Comparison of ENCODE assay signal across 1 cellular context in the genomic region with DNA sequence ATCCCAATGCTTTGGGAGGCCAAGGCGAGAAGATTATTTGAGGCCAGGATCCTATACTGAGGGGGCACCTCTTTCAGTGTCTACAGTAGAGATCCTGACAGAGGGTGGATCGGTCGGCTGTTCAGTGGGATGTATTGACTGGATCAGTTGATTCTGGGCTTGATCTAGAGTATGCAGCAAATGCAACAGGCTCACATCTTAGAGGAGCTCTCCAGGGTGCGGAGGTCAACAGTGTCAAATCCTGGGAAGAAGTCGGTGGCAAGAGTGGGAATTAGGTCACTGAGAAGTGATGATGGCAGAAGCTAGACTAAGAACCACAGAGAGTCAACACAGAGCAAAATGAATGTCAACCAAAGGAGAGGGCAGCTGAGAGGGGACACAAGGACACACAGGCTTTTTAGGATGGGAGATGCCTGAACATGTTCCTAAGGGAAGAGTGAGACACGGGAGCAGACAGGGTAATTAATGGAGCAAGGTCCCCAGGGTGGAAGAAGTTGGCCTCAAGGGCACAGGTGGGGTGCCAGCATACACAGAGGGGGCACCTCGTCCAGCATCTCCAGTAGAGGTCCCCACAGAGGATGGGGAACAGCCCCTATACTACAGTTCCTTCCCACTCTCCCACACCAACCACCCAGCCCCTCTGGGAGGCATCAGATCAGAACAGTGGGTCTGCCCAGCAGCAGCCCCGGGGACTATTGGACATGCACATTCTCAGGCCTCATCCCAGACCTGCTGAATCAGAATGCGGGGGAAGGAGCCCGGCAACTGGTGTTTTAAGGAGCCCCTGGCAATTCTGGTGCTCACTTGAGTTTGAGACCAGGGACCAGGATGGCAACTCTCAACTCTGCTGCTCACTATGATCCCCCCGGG.
TF ChIP-seq lines count a peak whose summit lies in the region.

No MANE protein-coding gene starts in this region.

TF ChIP-seq in SK-N-SH, 30 proteins besides CTCF, POLR2A, EP300 and RAD21:
- TF ChIP-seq, protein P1, sequence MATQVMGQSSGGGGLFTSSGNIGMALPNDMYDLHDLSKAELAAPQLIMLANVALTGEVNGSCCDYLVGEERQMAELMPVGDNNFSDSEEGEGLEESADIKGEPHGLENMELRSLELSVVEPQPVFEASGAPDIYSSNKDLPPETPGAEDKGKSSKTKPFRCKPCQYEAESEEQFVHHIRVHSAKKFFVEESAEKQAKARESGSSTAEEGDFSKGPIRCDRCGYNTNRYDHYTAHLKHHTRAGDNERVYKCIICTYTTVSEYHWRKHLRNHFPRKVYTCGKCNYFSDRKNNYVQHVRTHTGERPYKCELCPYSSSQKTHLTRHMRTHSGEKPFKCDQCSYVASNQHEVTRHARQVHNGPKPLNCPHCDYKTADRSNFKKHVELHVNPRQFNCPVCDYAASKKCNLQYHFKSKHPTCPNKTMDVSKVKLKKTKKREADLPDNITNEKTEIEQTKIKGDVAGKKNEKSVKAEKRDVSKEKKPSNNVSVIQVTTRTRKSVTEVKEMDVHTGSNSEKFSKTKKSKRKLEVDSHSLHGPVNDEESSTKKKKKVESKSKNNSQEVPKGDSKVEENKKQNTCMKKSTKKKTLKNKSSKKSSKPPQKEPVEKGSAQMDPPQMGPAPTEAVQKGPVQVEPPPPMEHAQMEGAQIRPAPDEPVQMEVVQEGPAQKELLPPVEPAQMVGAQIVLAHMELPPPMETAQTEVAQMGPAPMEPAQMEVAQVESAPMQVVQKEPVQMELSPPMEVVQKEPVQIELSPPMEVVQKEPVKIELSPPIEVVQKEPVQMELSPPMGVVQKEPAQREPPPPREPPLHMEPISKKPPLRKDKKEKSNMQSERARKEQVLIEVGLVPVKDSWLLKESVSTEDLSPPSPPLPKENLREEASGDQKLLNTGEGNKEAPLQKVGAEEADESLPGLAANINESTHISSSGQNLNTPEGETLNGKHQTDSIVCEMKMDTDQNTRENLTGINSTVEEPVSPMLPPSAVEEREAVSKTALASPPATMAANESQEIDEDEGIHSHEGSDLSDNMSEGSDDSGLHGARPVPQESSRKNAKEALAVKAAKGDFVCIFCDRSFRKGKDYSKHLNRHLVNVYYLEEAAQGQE (IDR thresholded peaks at IDR 0.05; ENCODE audit: low read depth, low read length): peak; percentile 34; the same call in 1 of the 2 replicates
- TF ChIP-seq FOSL2 (IDR thresholded peaks at IDR 0.05; ENCODE audit: borderline replicate concordance, low read depth): no peak
TF ChIP-seq in SK-N-SH: peak in this region for 1.
